In genomic region chr15:38128389-38128788, GRCh38 we compare ENCODE assay signal across 1 cellular context.
TF ChIP-seq lines count a peak whose summit lies in the region.

No MANE protein-coding gene starts in this region.

TF ChIP-seq in SK-N-SH, 30 proteins besides CTCF, POLR2A, EP300 and RAD21 (continued from another document):
- TF ChIP-seq IRF3 (IDR thresholded peaks at IDR 0.05; ENCODE audit: low read depth, low read length), result no peak
- TF ChIP-seq NRF1 (IDR thresholded peaks at IDR 0.05; ENCODE audit: low read depth, low read length), result no peak
- no peak for TF ChIP-seq MAX (IDR thresholded peaks at IDR 0.05; ENCODE audit: low read depth)
- TF ChIP-seq JUND (IDR thresholded peaks at IDR 0.05), result 0 out of 2 replicates have a peak, but pooled peaks have one; percentile 25
- TF ChIP-seq TEAD4 (IDR thresholded peaks at IDR 0.05; ENCODE audit: borderline replicate concordance, insufficient read depth), result 0 out of 2 replicates have a peak, but pooled peaks have one; percentile 16
- no peak for TF ChIP-seq RFX5 (IDR thresholded peaks at IDR 0.05; ENCODE audit: low read length)
- TF ChIP-seq FOXJ3 (CRISPR knock-in tag; IDR thresholded peaks at IDR 0.05), result no peak
- no peak for TF ChIP-seq USF1 (IDR thresholded peaks at IDR 0.05; ENCODE audit: borderline replicate concordance, low read depth)
- 0 out of 2 replicates have a peak, but pooled peaks have one; percentile 2 for TF ChIP-seq FOSL2 (IDR thresholded peaks at IDR 0.05; ENCODE audit: borderline replicate concordance, low read depth)
- TF ChIP-seq GABPA (IDR thresholded peaks at IDR 0.05; ENCODE audit: low read depth), result 0 out of 2 replicates have a peak, but pooled peaks have one; percentile 20
- peak; percentile 53; the same call in 1 of the 2 replicates for TF ChIP-seq NFIC (IDR thresholded peaks at IDR 0.05; ENCODE audit: borderline replicate concordance)
- peak; percentile 83 for TF ChIP-seq TCF12 (IDR thresholded peaks at IDR 0.05)
- no peak; the same call in 1 of the 2 replicates for TF ChIP-seq ELF1 (IDR thresholded peaks at IDR 0.05)
- no peak for TF ChIP-seq RCOR1 (IDR thresholded peaks at IDR 0.05; ENCODE audit: low read length)
- TF ChIP-seq CHD2 (IDR thresholded peaks at IDR 0.05; ENCODE audit: low read length, partially characterized antibody), result no peak
- TF ChIP-seq SIN3A (IDR thresholded peaks at IDR 0.05; ENCODE audit: borderline replicate concordance, low read depth, low read length), result no peak
- no peak for TF ChIP-seq RXRA (IDR thresholded peaks at IDR 0.05; ENCODE audit: borderline replicate concordance, low read depth)
- TF ChIP-seq MXI1 (IDR thresholded peaks at IDR 0.05; ENCODE audit: low read depth, low read length), result no peak
